1 cellular context compared by ENCODE assay signal in the genomic region with DNA sequence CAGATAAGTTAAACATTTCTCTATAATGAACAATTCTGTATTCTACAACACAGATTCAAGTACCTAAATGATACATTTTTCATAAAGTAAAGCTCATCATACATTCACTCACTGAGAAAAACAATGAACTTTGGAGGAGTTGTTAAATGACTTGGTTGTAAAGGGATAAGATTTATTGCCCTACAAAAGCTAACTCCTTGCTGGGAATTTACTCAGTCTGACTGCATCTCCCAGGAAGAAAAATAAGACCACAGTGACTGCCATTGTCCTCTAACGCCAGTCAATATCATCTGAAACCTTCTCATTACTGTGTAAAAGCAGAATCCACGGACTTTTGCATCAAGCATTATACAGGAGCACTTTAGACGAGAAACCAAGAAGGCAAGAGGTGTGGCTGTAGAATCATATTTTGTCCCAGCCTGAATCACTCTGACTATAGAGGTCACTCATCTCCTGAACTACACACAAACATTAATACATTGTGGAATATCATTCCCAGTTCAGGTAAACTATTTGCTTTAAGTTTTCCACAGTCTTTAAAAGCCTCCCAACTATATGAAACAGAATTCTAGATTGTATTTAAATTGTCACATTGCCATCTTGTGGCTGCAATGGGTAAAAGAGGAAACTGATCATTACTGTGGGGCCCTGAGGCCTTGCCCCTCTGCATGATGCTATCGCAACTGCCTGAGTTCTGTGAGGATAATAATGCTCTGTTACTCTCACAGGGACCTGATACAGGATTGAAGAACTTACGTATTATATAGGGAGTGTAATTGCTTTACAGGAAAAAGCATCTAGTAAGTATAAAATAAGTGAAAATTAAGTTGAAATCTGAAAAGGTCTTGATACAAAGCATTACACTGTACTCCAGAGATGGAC.
TF ChIP-seq lines count a peak whose summit lies in the region.

No MANE protein-coding gene starts in this region.

TF ChIP-seq in GM12878, 131 proteins besides CTCF, POLR2A, EP300 and RAD21 (continued from another document):
- no peak for TF ChIP-seq HCFC1 (IDR thresholded peaks at IDR 0.05; ENCODE audit: low read length)
- TF ChIP-seq SIX5 (IDR thresholded peaks at IDR 0.05; ENCODE audit: low read depth, low read length, severe bottlenecking), result no peak
- TF ChIP-seq IKZF2 (IDR thresholded peaks at IDR 0.05), result no peak
- no peak for TF ChIP-seq BCL11A (IDR thresholded peaks at IDR 0.05; ENCODE audit: low read depth, low read length)
- TF ChIP-seq RBBP5 (conservative IDR thresholded peaks at IDR 0.05), result no peak
